ENCODE assay signal across 1 cellular context in genomic region chr20:44884907-44885391, GRCh38.
A peak's percentile ranks its signal among the peaks of the same experiment; 100 is the strongest.
TF ChIP-seq lines count a peak whose summit lies in the region.

No MANE protein-coding gene starts in this region.

TF ChIP-seq in GM12878, 131 proteins besides CTCF, POLR2A, EP300 and RAD21:
- TF ChIP-seq SKIL (IDR thresholded peaks at IDR 0.05; ENCODE audit: low read depth, poor library complexity, severe bottlenecking): peak; percentile 20
- TF ChIP-seq SMC3 (IDR thresholded peaks at IDR 0.05; ENCODE audit: borderline replicate concordance, low read length): no peak
- 0 out of 2 replicates have a peak, but pooled peaks have one; percentile 13 for TF ChIP-seq MLLT1 (IDR thresholded peaks at IDR 0.05)
- TF ChIP-seq ZNF592 (IDR thresholded peaks at IDR 0.05): no peak
- TF ChIP-seq MTA2 (IDR thresholded peaks at IDR 0.05; ENCODE audit: low read depth): peak; percentile 61; the same call in 1 of the 2 replicates
- TF ChIP-seq ZBTB11 (CRISPR knock-in tag; IDR thresholded peaks at IDR 0.05): no peak
- TF ChIP-seq NKRF (conservative IDR thresholded peaks at IDR 0.05): 0 out of 2 replicates have a peak, but pooled peaks have one; percentile 14
- no peak for TF ChIP-seq NR2F1 (conservative IDR thresholded peaks at IDR 0.05)
